In the genomic region with DNA sequence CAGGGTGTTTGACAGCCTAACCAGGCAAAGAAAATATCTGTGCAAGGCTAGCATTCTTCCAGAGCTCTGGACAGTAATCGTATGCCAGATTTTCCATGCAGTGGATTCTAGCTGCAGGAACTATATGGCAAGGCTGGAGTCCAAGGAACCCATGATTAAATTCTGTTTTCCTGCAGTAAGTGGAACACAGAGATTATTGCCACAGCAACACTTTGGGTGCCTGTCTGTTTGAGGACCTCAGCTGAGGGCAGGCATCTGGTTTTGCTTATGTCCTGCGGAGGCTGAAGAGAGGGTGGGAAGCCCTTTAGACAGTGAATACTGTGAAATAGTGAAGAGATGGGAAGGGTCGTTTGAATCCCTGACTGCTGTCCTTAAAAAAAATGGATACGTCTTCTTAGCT, we compare ENCODE assay signal across 12 cellular contexts.
DNase-seq lines count a peak whose midpoint lies in the region; ATAC-seq and TF ChIP-seq lines count a peak whose summit lies in the region.
"Had no signal": no experiment of that assay in that cellular context is flagged by ENCODE, and none has a peak within 500 bp of the region (broad histone marks: within the 10 kb centered on the region; RNA-seq: fewer than 3 reads in every experiment).

No MANE protein-coding gene starts in this region.

- H3K36me3 ChIP-seq in heart right ventricle (no peaks in the 10 kb centered on the region), suprapubic skin (no peaks in the 10 kb centered on the region)
- H3K36me3 ChIP-seq: ascending aorta had no signal

- TF ChIP-seq CTCF in heart right ventricle (IDR thresholded peaks at IDR 0.05), result no peak
- TF ChIP-seq CTCF in suprapubic skin (IDR thresholded peaks at IDR 0.05), result no peak

- no peaks in the 10 kb centered on the region for H3K27me3 Mint-ChIP-seq in activated naive CD4-positive, alpha-beta T cell treated with anti-CD3 and anti-CD28 coated beads, Interleukin-2, amount 10 ng/mL, durations not matched to agents 7 days and 5 days
- H3K27me3 Mint-ChIP-seq in activated T-helper 1 cell treated with anti-CD3 and anti-CD28 coated beads, Interleukin-12 subunit alpha, Interleukin-12 subunit beta, Interleukin-2, Interleukin-4 antibody, amounts not matched to agents 30 ng/mL and 10 ng/mL and 1 ng/mL, durations not matched to agents 14 hours and 24 hours and 36 hours (ENCODE audit: insufficient read depth), result no peaks in the 10 kb centered on the region
- no peaks in the 10 kb centered on the region for H3K27me3 Mint-ChIP-seq in effector memory CD8-positive, alpha-beta T cell

- no peaks in the 10 kb centered on the region for H3K9me3 ChIP-seq in heart right ventricle
- no peaks in the 10 kb centered on the region for H3K9me3 ChIP-seq in suprapubic skin
- H3K9me3 ChIP-seq: ascending aorta had no signal

- H3K27me3 ChIP-seq in heart right ventricle (no peaks in the 10 kb centered on the region), suprapubic skin (no peaks in the 10 kb centered on the region)
- H3K27me3 ChIP-seq: ascending aorta had no signal

- intact Hi-C loops in activated T-helper 1 cell treated with anti-CD3 and anti-CD28 coated beads, Interleukin-12 subunit alpha, Interleukin-12 subunit beta, Interleukin-2, Interleukin-4 antibody, amounts not matched to agents 30 ng/mL and 10 ng/mL and 1 ng/mL, durations not matched to agents 14 hours and 24 hours and 36 hours (cut with micrococcal nuclease), result no loop called here
- intact Hi-C loops in heart right ventricle (cut with DNase I), result loop anchor here in 4 of 10 donors (5.0 kb wide), 2 partner anchors 63 to 73 kb away; no protein-coding TSS in a partner anchor

- CTCF ChIA-PET in activated naive CD4-positive, alpha-beta T cell treated with anti-CD3 and anti-CD28 coated beads, Interleukin-2, amount 10 ng/mL, durations not matched to agents 7 days and 5 days (lab: Charles Lee), result no interaction called here

- TF ChIP-seq POLR2A in suprapubic skin (IDR thresholded peaks at IDR 0.05), result no peak

- no peaks in the 10 kb centered on the region for H3K9me3 Mint-ChIP-seq in activated naive CD4-positive, alpha-beta T cell treated with anti-CD3 and anti-CD28 coated beads, Interleukin-2, amount 10 ng/mL, durations not matched to agents 7 days and 5 days
- no peaks in the 10 kb centered on the region for H3K9me3 Mint-ChIP-seq in activated T-helper 1 cell treated with anti-CD3 and anti-CD28 coated beads, Interleukin-12 subunit alpha, Interleukin-12 subunit beta, Interleukin-2, Interleukin-4 antibody, amounts not matched to agents 30 ng/mL and 10 ng/mL and 1 ng/mL, durations not matched to agents 14 hours and 24 hours and 36 hours
- H3K9me3 Mint-ChIP-seq in effector memory CD8-positive, alpha-beta T cell, result no peaks in the 10 kb centered on the region

- H3K27ac ChIP-seq in heart right ventricle (peak overlapping the region in 8 of 10 donors; percentile 10 to 78 (median 53)), suprapubic skin (peak overlapping the region; percentile 49)
- H3K27ac ChIP-seq: ascending aorta had no signal

- TF ChIP-seq EP300 in suprapubic skin (IDR thresholded peaks at IDR 0.05), result no peak

- peak overlapping the region; percentile 96 for H3K27ac Mint-ChIP-seq in activated naive CD4-positive, alpha-beta T cell treated with anti-CD3 and anti-CD28 coated beads, Interleukin-2, amount 10 ng/mL, durations not matched to agents 7 days and 5 days
- peak overlapping the region; percentile 91 for H3K27ac Mint-ChIP-seq in activated T-helper 1 cell treated with anti-CD3 and anti-CD28 coated beads, Interleukin-12 subunit alpha, Interleukin-12 subunit beta, Interleukin-2, Interleukin-4 antibody, amounts not matched to agents 30 ng/mL and 10 ng/mL and 1 ng/mL, durations not matched to agents 14 hours and 24 hours and 36 hours
- H3K27ac Mint-ChIP-seq in effector memory CD8-positive, alpha-beta T cell, result no peak overlapping the region

- DNase-seq in activated naive CD4-positive, alpha-beta T cell treated with anti-CD3 and anti-CD28 coated beads, Interleukin-2, amount 10 ng/mL, durations not matched to agents 7 days and 5 days, result no peak
- no peak for DNase-seq in activated naive CD4-positive, alpha-beta T cell treated with anti-CD3 and anti-CD28 coated beads, Interleukin-2, amount 50 U/mL, for 16 hours
- no peak for DNase-seq in activated T-helper 1 cell treated with anti-CD3 and anti-CD28 coated beads, Interleukin-12 subunit alpha, Interleukin-12 subunit beta, Interleukin-2, Interleukin-4 antibody, amounts not matched to agents 30 ng/mL and 10 ng/mL and 1 ng/mL, durations not matched to agents 14 hours and 24 hours and 36 hours (ENCODE audit: low spot score)
- DNase-seq in heart right ventricle (peak in 1 of 2 donors; percentile 72), suprapubic skin (ENCODE audit: low spot score in 2 of 2) (no peak), GM19240 (ENCODE audit: insufficient read length, low spot score) (no peak)
- DNase-seq in effector memory CD8-positive, alpha-beta T cell, result no peak
- DNase-seq: NCI-H446 treated with DMSO at 0.1 percent for 48 hours, small intestine had no signal

- peaks cover 0 to 97% (median 64%) of the 10 kb centered on the region in 9 donors for H3K4me1 ChIP-seq in heart right ventricle
- peaks cover 70% of the 10 kb centered on the region for H3K4me1 ChIP-seq in suprapubic skin
- H3K4me1 ChIP-seq: ascending aorta had no signal

- H3K4me3 Mint-ChIP-seq in activated naive CD4-positive, alpha-beta T cell treated with anti-CD3 and anti-CD28 coated beads, Interleukin-2, amount 10 ng/mL, durations not matched to agents 7 days and 5 days, result peak overlapping the region; percentile 84
- peak overlapping the region; percentile 91 for H3K4me3 Mint-ChIP-seq in activated T-helper 1 cell treated with anti-CD3 and anti-CD28 coated beads, Interleukin-12 subunit alpha, Interleukin-12 subunit beta, Interleukin-2, Interleukin-4 antibody, amounts not matched to agents 30 ng/mL and 10 ng/mL and 1 ng/mL, durations not matched to agents 14 hours and 24 hours and 36 hours
- no peak overlapping the region for H3K4me3 Mint-ChIP-seq in effector memory CD8-positive, alpha-beta T cell

- 22 to 40% methylated on average over 4 of the region's 4 CpGs for WGBS in heart right ventricle, 2 donors
- 54% methylated on average over 4 of the region's 4 CpGs for WGBS in suprapubic skin

- H3K4me1 Mint-ChIP-seq in activated naive CD4-positive, alpha-beta T cell treated with anti-CD3 and anti-CD28 coated beads, Interleukin-2, amount 10 ng/mL, durations not matched to agents 7 days and 5 days, result peaks cover 9% of the 10 kb centered on the region
- H3K4me1 Mint-ChIP-seq in activated T-helper 1 cell treated with anti-CD3 and anti-CD28 coated beads, Interleukin-12 subunit alpha, Interleukin-12 subunit beta, Interleukin-2, Interleukin-4 antibody, amounts not matched to agents 30 ng/mL and 10 ng/mL and 1 ng/mL, durations not matched to agents 14 hours and 24 hours and 36 hours (ENCODE audit: low read depth), result peaks cover 6% of the 10 kb centered on the region
- peaks cover 0 to 6% of the 10 kb centered on the region in 2 donors for H3K4me1 Mint-ChIP-seq in effector memory CD8-positive, alpha-beta T cell (ENCODE audit: low read depth in 2 of 2)

- H3K4me3 ChIP-seq in heart right ventricle (no peak overlapping the region), suprapubic skin (no peak overlapping the region)
- H3K4me3 ChIP-seq: ascending aorta had no signal

- ATAC-seq in heart right ventricle (peak; percentile 53 to 88 (median 76)), HG02571 (IDR thresholded peaks at IDR 0.05; ENCODE audit: unreplicated experiment) (no peak)
- ATAC-seq in effector memory CD8-positive, alpha-beta T cell (replicated peaks), result no peak
- ATAC-seq: esophagus mucosa had no signal

- H3K36me3 Mint-ChIP-seq in activated naive CD4-positive, alpha-beta T cell treated with anti-CD3 and anti-CD28 coated beads, Interleukin-2, amount 10 ng/mL, durations not matched to agents 7 days and 5 days, result peaks cover 40% of the 10 kb centered on the region
- H3K36me3 Mint-ChIP-seq in activated T-helper 1 cell treated with anti-CD3 and anti-CD28 coated beads, Interleukin-12 subunit alpha, Interleukin-12 subunit beta, Interleukin-2, Interleukin-4 antibody, amounts not matched to agents 30 ng/mL and 10 ng/mL and 1 ng/mL, durations not matched to agents 14 hours and 24 hours and 36 hours (ENCODE audit: low read depth), result peaks cover 22% of the 10 kb centered on the region
- peaks cover 7% of the 10 kb centered on the region for H3K36me3 Mint-ChIP-seq in effector memory CD8-positive, alpha-beta T cell (ENCODE audit: insufficient read depth)

Comparison
In these comparisons a context has a peak if more than half of its experiments do, and no peak if none do; other contexts are left out.
1. H3K27ac Mint-ChIP-seq: peak in activated naive CD4-positive, alpha-beta T cell treated with anti-CD3 and anti-CD28 coated beads, Interleukin-2, amount 10 ng/mL, durations not matched to agents 7 days and 5 days (single experiment) and activated T-helper 1 cell treated with anti-CD3 and anti-CD28 coated beads, Interleukin-12 subunit alpha, Interleukin-12 subunit beta, Interleukin-2, Interleukin-4 antibody, amounts not matched to agents 30 ng/mL and 10 ng/mL and 1 ng/mL, durations not matched to agents 14 hours and 24 hours and 36 hours (single experiment); none in effector memory CD8-positive, alpha-beta T cell (0 of 2).
2. H3K4me3 Mint-ChIP-seq: peak in activated naive CD4-positive, alpha-beta T cell treated with anti-CD3 and anti-CD28 coated beads, Interleukin-2, amount 10 ng/mL, durations not matched to agents 7 days and 5 days (single experiment) and activated T-helper 1 cell treated with anti-CD3 and anti-CD28 coated beads, Interleukin-12 subunit alpha, Interleukin-12 subunit beta, Interleukin-2, Interleukin-4 antibody, amounts not matched to agents 30 ng/mL and 10 ng/mL and 1 ng/mL, durations not matched to agents 14 hours and 24 hours and 36 hours (single experiment); none in effector memory CD8-positive, alpha-beta T cell (0 of 2).
3. ATAC-seq: peak in heart right ventricle (8 of 8); none in effector memory CD8-positive, alpha-beta T cell (single experiment) and HG02571 (single experiment).